ENCODE assay signal across 1 cellular context in genomic region chr5:138918680-138919079, GRCh38.
TF ChIP-seq lines count a peak whose summit lies in the region.

No MANE protein-coding gene starts in this region.

TF ChIP-seq in SK-N-SH treated with all-trans-retinoic acid at 6 μM for 48 hours, 23 proteins besides CTCF, POLR2A, EP300 and RAD21 (continued from another document):
- TF ChIP-seq TSHZ2 (CRISPR knock-in tag; IDR thresholded peaks at IDR 0.05) (no peak), ZC3H10 (CRISPR knock-in tag; IDR thresholded peaks at IDR 0.05) (no peak), SNAI2 (CRISPR knock-in tag; IDR thresholded peaks at IDR 0.05) (no peak), OSR1 (CRISPR knock-in tag; IDR thresholded peaks at IDR 0.05) (no peak), ZNF565 (CRISPR knock-in tag; conservative IDR thresholded peaks at IDR 0.05; ENCODE audit: low read depth) (no peak)
